ENCODE assay signal across 1 cellular context in the genomic region with DNA sequence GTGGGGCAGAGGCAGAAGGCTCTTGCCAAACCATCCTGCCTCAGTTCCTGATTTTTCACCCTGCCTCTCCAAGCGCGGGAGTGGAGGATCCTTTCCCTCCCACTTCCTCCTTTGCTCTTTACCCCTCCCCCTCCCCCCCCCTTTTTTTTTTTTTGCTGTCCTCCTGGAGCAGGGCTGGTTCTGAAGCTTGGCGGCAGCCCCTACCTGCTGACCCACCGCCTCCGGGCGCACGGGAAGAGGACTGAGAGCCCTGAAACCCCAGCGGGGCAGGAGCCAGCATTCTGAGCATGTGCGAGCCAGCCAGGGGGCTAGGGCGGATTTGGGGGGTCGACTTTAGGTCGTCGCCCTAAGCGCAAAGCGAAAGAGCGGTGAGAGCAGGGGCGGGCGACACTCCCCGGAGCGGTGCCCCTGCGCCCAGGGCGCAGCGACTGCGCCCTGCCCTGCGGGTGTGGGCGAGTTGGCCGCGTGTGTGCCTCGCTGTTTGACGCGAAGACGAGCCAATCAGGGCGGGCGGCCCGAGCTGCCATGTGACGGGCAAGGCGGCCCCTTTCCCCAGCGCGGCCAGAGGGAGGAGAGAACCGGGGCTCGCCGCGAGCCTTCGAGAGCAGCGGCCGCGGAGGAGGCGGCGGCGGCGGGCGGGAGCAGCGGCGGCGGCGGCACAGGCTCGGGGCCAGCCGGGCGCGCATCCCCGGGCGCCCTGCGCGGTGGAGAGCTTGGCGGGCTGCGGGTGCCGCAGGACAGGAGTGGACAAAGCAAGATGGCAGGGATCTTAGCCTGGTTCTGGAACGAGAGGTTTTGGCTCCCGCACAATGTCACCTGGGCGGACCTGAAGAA.
A peak's percentile ranks its signal among the peaks of the same experiment; 100 is the strongest.
TF ChIP-seq lines count a peak whose summit lies in the region.

Gene CERS6 (plus strand): TSS at position 581 of the 834 bp plus-strand sequence. CDS start 177 bp downstream, at position 758.

TF ChIP-seq in K562, 482 proteins besides CTCF, POLR2A, EP300 and RAD21 (continued from another document):
- TF ChIP-seq SRSF7 (optimal IDR thresholded peaks at IDR 0.05; ENCODE audit: low read depth, low read length), result no peak
- TF ChIP-seq SRSF3 (IDR thresholded peaks at IDR 0.05; ENCODE audit: insufficient read depth, low read length), result no peak
- TF ChIP-seq SMARCB1 (IDR thresholded peaks at IDR 0.05; ENCODE audit: insufficient read length, low read depth), result no peak
- TF ChIP-seq, protein P1, sequence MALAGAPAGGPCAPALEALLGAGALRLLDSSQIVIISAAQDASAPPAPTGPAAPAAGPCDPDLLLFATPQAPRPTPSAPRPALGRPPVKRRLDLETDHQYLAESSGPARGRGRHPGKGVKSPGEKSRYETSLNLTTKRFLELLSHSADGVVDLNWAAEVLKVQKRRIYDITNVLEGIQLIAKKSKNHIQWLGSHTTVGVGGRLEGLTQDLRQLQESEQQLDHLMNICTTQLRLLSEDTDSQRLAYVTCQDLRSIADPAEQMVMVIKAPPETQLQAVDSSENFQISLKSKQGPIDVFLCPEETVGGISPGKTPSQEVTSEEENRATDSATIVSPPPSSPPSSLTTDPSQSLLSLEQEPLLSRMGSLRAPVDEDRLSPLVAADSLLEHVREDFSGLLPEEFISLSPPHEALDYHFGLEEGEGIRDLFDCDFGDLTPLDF (CRISPR knock-in tag; IDR thresholded peaks at IDR 0.05), result peak; percentile 84
- TF ChIP-seq ZNF436 (CRISPR knock-in tag; IDR thresholded peaks at IDR 0.05), result no peak
- peak; percentile 71 for TF ChIP-seq CREM (IDR thresholded peaks at IDR 0.05; ENCODE audit: low read depth)
- TF ChIP-seq NCOR1 (IDR thresholded peaks at IDR 0.05), result no peak; the same call in 1 of the 2 replicates
- no peak for TF ChIP-seq THRA (IDR thresholded peaks at IDR 0.05)
- no peak for TF ChIP-seq ZFP30 (CRISPR knock-in tag; IDR thresholded peaks at IDR 0.05; ENCODE audit: borderline replicate concordance)
- no peak for TF ChIP-seq BRF1 (IDR thresholded peaks at IDR 0.05; ENCODE audit: borderline replicate concordance, extremely low read depth, insufficient read length)
- TF ChIP-seq TAL1 (IDR thresholded peaks at IDR 0.05), result no peak
- TF ChIP-seq ZNF124 (CRISPR knock-in tag; IDR thresholded peaks at IDR 0.05), result peak; percentile 95
- peak; percentile 60; the same call in 1 of the 2 replicates for TF ChIP-seq ZFP91 (CRISPR knock-in tag; IDR thresholded peaks at IDR 0.05)
- TF ChIP-seq BDP1 (IDR thresholded peaks at IDR 0.05; ENCODE audit: insufficient read depth, insufficient read length), result no peak
- no peak for TF ChIP-seq TRIM28 (IDR thresholded peaks at IDR 0.05)
- no peak for TF ChIP-seq ZNF239 (CRISPR knock-in tag; IDR thresholded peaks at IDR 0.05)
- no peak for TF ChIP-seq GABPB2 (CRISPR knock-in tag; conservative IDR thresholded peaks at IDR 0.05)
- TF ChIP-seq ZNF592 (IDR thresholded peaks at IDR 0.05), result peak; percentile 83
